In genomic region chr11:111766834-111767142, GRCh38 we compare ENCODE assay signal across 8 cellular contexts. TPM values are rescaled to one million over a fixed set of nuclear protein-coding genes. Genes with fewer than 3 reads are reported as not detected.
DNase-seq lines count a peak whose midpoint lies in the region; ATAC-seq and TF ChIP-seq lines count a peak whose summit lies in the region.

No MANE protein-coding gene starts in this region.

- peaks cover 41% of the 10 kb centered on the region for H3K4me1 Mint-ChIP-seq in activated naive CD4-positive, alpha-beta T cell treated with anti-CD3 and anti-CD28 coated beads, Interleukin-2, amount 50 U/mL, for 24 hours

- TF ChIP-seq POLR2A in gastroesophageal sphincter (IDR thresholded peaks at IDR 0.05): no peak
- TF ChIP-seq POLR2A in sigmoid colon (IDR thresholded peaks at IDR 0.05): no peak

- H3K36me3 Mint-ChIP-seq in activated naive CD4-positive, alpha-beta T cell treated with anti-CD3 and anti-CD28 coated beads, Interleukin-2, amount 50 U/mL, for 24 hours: peaks cover 11% of the 10 kb centered on the region

- no peaks in the 10 kb centered on the region for H3K9me2 ChIP-seq in SU-DHL-6 (replicated peaks; ENCODE audit: insufficient read depth, low read length)

- H3K27ac Mint-ChIP-seq in activated naive CD4-positive, alpha-beta T cell treated with anti-CD3 and anti-CD28 coated beads, Interleukin-2, amount 50 U/mL, for 24 hours: peak overlapping the region; percentile 96

- H3K27ac ChIP-seq in SU-DHL-6 (ENCODE audit: low read depth, low read length) (no peak overlapping the region), gastroesophageal sphincter (peak overlapping the region; percentile 88 to 91 (median 90)), sigmoid colon (peak overlapping the region; percentile 77 to 94 (median 90))

- H3K4me3 Mint-ChIP-seq in activated naive CD4-positive, alpha-beta T cell treated with anti-CD3 and anti-CD28 coated beads, Interleukin-2, amount 50 U/mL, for 24 hours: peak overlapping the region; percentile 95

- peak overlapping the region; percentile 77 for H3K9ac ChIP-seq in SU-DHL-6 (ENCODE audit: low read length)

- H3K4me3 ChIP-seq in SU-DHL-6 (ENCODE audit: insufficient read depth, low read length, poor library complexity, severe bottlenecking): peak overlapping the region; percentile 87
- H3K4me3 ChIP-seq in gastroesophageal sphincter: peak overlapping the region; percentile 65 to 79
- peak overlapping the region; percentile 68 to 93 (median 89) for H3K4me3 ChIP-seq in sigmoid colon

- H2AFZ ChIP-seq in SU-DHL-6 (ENCODE audit: low read depth, low read length, severe bottlenecking): peak overlapping the region; percentile 92

- H3K4me1 ChIP-seq in gastroesophageal sphincter: peaks cover 0 to 49% (median 5%) of the 10 kb centered on the region in 3 donors
- H3K4me1 ChIP-seq in sigmoid colon: peaks cover 0 to 27% (median 15%) of the 10 kb centered on the region in 4 donors

- intact Hi-C loops in sigmoid colon (cut with DNase I): loop anchor here (1.0 kb wide), 1 partner anchor 164 kb away; the partner anchor contains the start of gene SIK2

- 0 to 2% methylated on average over 5 to 7 of the region's 7 CpGs for WGBS in gastroesophageal sphincter (ENCODE audit: low coverage in 1 of 2), 2 donors
- WGBS in sigmoid colon, 2 donors: 3 to 4% methylated on average over 7 of the region's 7 CpGs

- no peaks in the 10 kb centered on the region for H3K79me2 ChIP-seq in SU-DHL-6 (ENCODE audit: insufficient read depth, low read length)

- no peaks in the 10 kb centered on the region for H3K27me3 ChIP-seq in SU-DHL-6 (ENCODE audit: low read length)
- H3K27me3 ChIP-seq in gastroesophageal sphincter: no peaks in the 10 kb centered on the region
- H3K27me3 ChIP-seq in sigmoid colon: no peaks in the 10 kb centered on the region

- H3K4me2 ChIP-seq in SU-DHL-6 (ENCODE audit: low read depth, low read length, poor library complexity, severe bottlenecking): peak overlapping the region; percentile 88

- H3K9me3 Mint-ChIP-seq in activated naive CD4-positive, alpha-beta T cell treated with anti-CD3 and anti-CD28 coated beads, Interleukin-2, amount 50 U/mL, for 24 hours: no peaks in the 10 kb centered on the region

- H3F3A ChIP-seq in SU-DHL-6 (ENCODE audit: insufficient read depth): no peaks in the 10 kb centered on the region

- no peaks in the 10 kb centered on the region for H3K27me3 Mint-ChIP-seq in activated naive CD4-positive, alpha-beta T cell treated with anti-CD3 and anti-CD28 coated beads, Interleukin-2, amount 50 U/mL, for 24 hours

- peak; percentile 65 for ATAC-seq in gastroesophageal sphincter

- no peak for TF ChIP-seq CTCF in SU-DHL-6 (IDR thresholded peaks at IDR 0.05; ENCODE audit: insufficient read depth, low read length, poor library complexity, severe bottlenecking)
- no peak for TF ChIP-seq CTCF in gastroesophageal sphincter (IDR thresholded peaks at IDR 0.05)
- no peak for TF ChIP-seq CTCF in sigmoid colon (IDR thresholded peaks at IDR 0.05)

- TF ChIP-seq EP300 in gastroesophageal sphincter (IDR thresholded peaks at IDR 0.05) (no peak), sigmoid colon (IDR thresholded peaks at IDR 0.05) (no peak)

- DNase-seq in activated naive CD4-positive, alpha-beta T cell treated with Interleukin-2 at 50 U/mL for 16 hours: no peak
- DNase-seq in sigmoid colon (no peak), NCI-H2196 treated with DMSO at 0.1 percent for 48 hours (lab: John Stamatoyannopoulos, UW; ENCODE audit: unreplicated experiment) (no peak), CD1c-positive myeloid dendritic cell (ENCODE audit: extremely low spot score) (no peak)
- DNase-seq in stimulated activated CD8-positive, alpha-beta memory T cell treated with anti-CD3 and anti-CD28 coated beads, Interleukin-4, amount 100 ng/mL, for 48 hours: no peak

- H3K9me3 ChIP-seq in SU-DHL-6 (ENCODE audit: insufficient read depth, low read length) (no peaks in the 10 kb centered on the region), gastroesophageal sphincter (no peaks in the 10 kb centered on the region), sigmoid colon (no peaks in the 10 kb centered on the region)

- no peaks in the 10 kb centered on the region for H4K20me1 ChIP-seq in SU-DHL-6 (ENCODE audit: low read depth, low read length)

- H3K36me3 ChIP-seq in SU-DHL-6 (ENCODE audit: low read length) (peaks cover 6% of the 10 kb centered on the region), gastroesophageal sphincter (peaks cover 0 to 28% of the 10 kb centered on the region in 2 donors), sigmoid colon (peaks cover 0 to 19% (median 3%) of the 10 kb centered on the region in 4 donors)

RNA-seq across cellular contexts. Expression of gene PPP2R1B, which starts 0.6 kb away (rescaled TPM):
- 10 to 100 TPM; 11.1 to 21.9 (median 20.5) TPM for total RNA-seq in gastroesophageal sphincter
- total RNA-seq in sigmoid colon: 10 to 100 TPM; 13.5 to 16.0 (median 14.8) TPM
- polyA plus RNA-seq in sigmoid colon: 10 to 100 TPM in 2 of 3 donors, 1 to 10 TPM in 1; 9.0 to 17.8 (median 14.9) TPM
